Comparison of ENCODE assay signal across 1 cellular context in genomic region chr6:157675859-157676640, GRCh38.
TF ChIP-seq lines count a peak whose summit lies in the region.

No MANE protein-coding gene starts in this region.

TF ChIP-seq in IMR-90, 13 proteins besides CTCF, POLR2A, EP300 and RAD21 (continued from another document):
- TF ChIP-seq CHD1 (IDR thresholded peaks at IDR 0.05; ENCODE audit: low read depth, low read length) (no peak), USF2 (IDR thresholded peaks at IDR 0.05; ENCODE audit: low read depth, low read length) (no peak), ELK1 (IDR thresholded peaks at IDR 0.05; ENCODE audit: borderline replicate concordance, low read depth, low read length) (no peak), CEBPB (IDR thresholded peaks at IDR 0.05; ENCODE audit: low read depth, low read length) (no peak), BHLHE40 (IDR thresholded peaks at IDR 0.05; ENCODE audit: low read depth, low read length) (no peak), MAFK (IDR thresholded peaks at IDR 0.05; ENCODE audit: low read depth, low read length) (no peak)
TF ChIP-seq in IMR-90: peak in this region for 0.
